In genomic region chrX:134948333-134949241, GRCh38 we compare ENCODE assay signal across 12 cellular contexts. TPM values are rescaled to one million over a fixed set of nuclear protein-coding genes. Genes with fewer than 3 reads are reported as not detected.
DNase-seq lines count a peak whose midpoint lies in the region; ATAC-seq, FAIRE-seq and TF ChIP-seq lines count a peak whose summit lies in the region.
"Had no signal": no experiment of that assay in that cellular context is flagged by ENCODE, and none has a peak within 500 bp of the region (broad histone marks: within the 10 kb centered on the region; RNA-seq: fewer than 3 reads in every experiment).

No MANE protein-coding gene starts in this region.

- no peak overlapping the region for H3K4me2 ChIP-seq in trophoblast cell (ENCODE audit: low read length)

- no peak overlapping the region for H4K8ac ChIP-seq in trophoblast cell (ENCODE audit: low read depth, low read length)

- H2AK5ac ChIP-seq in trophoblast cell (ENCODE audit: low read length) = no peak overlapping the region

- H3K23ac ChIP-seq in trophoblast cell (ENCODE audit: low read length) = no peak overlapping the region

- H2BK120ac ChIP-seq in trophoblast cell (ENCODE audit: insufficient read depth, low read length, poor library complexity) = peak overlapping the region; percentile 87

- no peak overlapping the region for H2AFZ ChIP-seq in trophoblast cell (ENCODE audit: insufficient read depth, low read length, poor library complexity)

- H3K18ac ChIP-seq in trophoblast cell (ENCODE audit: low read length) = no peak overlapping the region

- no peak for ATAC-seq in HG03159 (IDR thresholded peaks at IDR 0.05; ENCODE audit: unreplicated experiment)
- no peak for ATAC-seq in HG02970 (IDR thresholded peaks at IDR 0.05; ENCODE audit: low FRiP score, unreplicated experiment)
- ATAC-seq: activated T-cell treated with anti-CD3 and anti-CD28 coated beads, Interleukin-2, amount 50 U/mL, for 4 hours; stimulated activated effector memory CD8-positive, alpha-beta T cell treated with anti-CD3 and anti-CD28 coated beads, Interleukin-12 subunit alpha, Interleukin-12 subunit beta, amount 100 ng/mL, for 72 hours had no signal

- H3K4me1 ChIP-seq in trophoblast cell (ENCODE audit: control insufficient read depth in 1 of 2, insufficient read depth in 2 of 2, low read length in 2 of 2) = peaks cover 0 to 5% of the 10 kb centered on the region in 2 experiments

- H3K4ac ChIP-seq in trophoblast cell (ENCODE audit: low read depth, low read length) = peak overlapping the region; percentile 33

- no peak overlapping the region for H4K12ac ChIP-seq in trophoblast cell (ENCODE audit: low read depth, low read length)

- H3K9ac ChIP-seq in trophoblast cell (ENCODE audit: low read length) = no peak overlapping the region

- no peak for TF ChIP-seq POLR2A in H54 (IDR thresholded peaks at IDR 0.05; ENCODE audit: low read depth, low read length)

- peak overlapping the region; percentile 65 for H2BK12ac ChIP-seq in trophoblast cell (ENCODE audit: low read length)

- FAIRE-seq in H54 (lab: Jason Lieb, UNC) = peak; percentile 68

- no peak overlapping the region for H3K4me3 ChIP-seq in epithelial cell of esophagus (ENCODE audit: low read length)
- no peak overlapping the region for H3K4me3 ChIP-seq in trophoblast cell (ENCODE audit: low read depth, low read length)

- peaks cover 9% of the 10 kb centered on the region for H3K79me1 ChIP-seq in trophoblast cell (ENCODE audit: low read length)

- H3K14ac ChIP-seq in trophoblast cell (ENCODE audit: low read length) = no peak overlapping the region

- no peaks in the 10 kb centered on the region for H3K79me2 ChIP-seq in trophoblast cell (ENCODE audit: control insufficient read depth, insufficient read depth, low read length, poor library complexity)

- peak overlapping the region; percentile 85 for H4K91ac ChIP-seq in trophoblast cell (ENCODE audit: low read depth, low read length)

- H2BK5ac ChIP-seq in trophoblast cell (ENCODE audit: low read depth, low read length, poor library complexity) = peak overlapping the region; percentile 52

- no peaks in the 10 kb centered on the region for H3K36me3 ChIP-seq in trophoblast cell (ENCODE audit: control insufficient read depth in 1 of 2, insufficient read depth in 2 of 2, low read length in 2 of 2)
- H3K36me3 ChIP-seq: neutrophil had no signal

- no peaks in the 10 kb centered on the region for H3K27me3 ChIP-seq in trophoblast cell (ENCODE audit: insufficient read depth, low read length)
- H3K27me3 ChIP-seq: neutrophil had no signal

- no peak for TF ChIP-seq CTCF in epithelial cell of esophagus (IDR thresholded peaks at IDR 0.05; ENCODE audit: insufficient read depth, low read depth, low read length, missing control alignments)

- DNase-seq in H54 (ENCODE audit: insufficient read length, low spot score) (no peak), RKO (ENCODE audit: low spot score) (peak; percentile 18), epithelial cell of esophagus (ENCODE audit: low read depth) (peak; percentile 27), trophoblast cell (peak; percentile 42 to 87), GM19238 (ENCODE audit: insufficient read length, low spot score) (no peak), cerebellum (ENCODE audit: low spot score) (no peak)
- DNase-seq: activated B cell treated with CpG ODN at 0.5 μM for 24 hours; activated T-cell treated with anti-CD3 and anti-CD28 coated beads, Interleukin-2, amount 50 U/mL, for 4 hours had no signal

- no peaks in the 10 kb centered on the region for H3K9me3 ChIP-seq in trophoblast cell (ENCODE audit: insufficient read depth, low read depth, low read length)
- H3K9me3 ChIP-seq: neutrophil had no signal

- H3K27ac ChIP-seq in trophoblast cell (ENCODE audit: low read depth, low read length) = peak overlapping the region; percentile 88
- H3K27ac ChIP-seq: neutrophil had no signal

- WGBS in trophoblast cell (ENCODE audit: extremely low coverage, insufficient coverage, insufficient read length) = no CpG with 5 or more reads among the region's 3 CpGs

RNA-seq across cellular contexts. Expression of gene MOSPD1, which starts 33.5 kb away (rescaled TPM):
- polyA plus RNA-seq in trophoblast cell (2013) = 30.9 and 31.8 TPM in 2 replicates
- total RNA-seq in cerebellum = 11.9 TPM

RNA-seq across cellular contexts. Expression of gene SMIM10, which starts 42.2 kb away (rescaled TPM):
- 0.78 and 1.0 TPM in 2 replicates for polyA plus RNA-seq in trophoblast cell (2013)
- total RNA-seq in cerebellum = 1.1 TPM

Comparison
In these comparisons a context has a peak if more than half of its experiments do, and no peak if none do; other contexts are left out.
1. DNase-seq: peak in RKO (single experiment), epithelial cell of esophagus (single experiment) and trophoblast cell (2 of 2); none in H54 (single experiment), GM19238 (single experiment) and cerebellum (single experiment).